Comparison of ENCODE assay signal across 1 cellular context in the genomic region with DNA sequence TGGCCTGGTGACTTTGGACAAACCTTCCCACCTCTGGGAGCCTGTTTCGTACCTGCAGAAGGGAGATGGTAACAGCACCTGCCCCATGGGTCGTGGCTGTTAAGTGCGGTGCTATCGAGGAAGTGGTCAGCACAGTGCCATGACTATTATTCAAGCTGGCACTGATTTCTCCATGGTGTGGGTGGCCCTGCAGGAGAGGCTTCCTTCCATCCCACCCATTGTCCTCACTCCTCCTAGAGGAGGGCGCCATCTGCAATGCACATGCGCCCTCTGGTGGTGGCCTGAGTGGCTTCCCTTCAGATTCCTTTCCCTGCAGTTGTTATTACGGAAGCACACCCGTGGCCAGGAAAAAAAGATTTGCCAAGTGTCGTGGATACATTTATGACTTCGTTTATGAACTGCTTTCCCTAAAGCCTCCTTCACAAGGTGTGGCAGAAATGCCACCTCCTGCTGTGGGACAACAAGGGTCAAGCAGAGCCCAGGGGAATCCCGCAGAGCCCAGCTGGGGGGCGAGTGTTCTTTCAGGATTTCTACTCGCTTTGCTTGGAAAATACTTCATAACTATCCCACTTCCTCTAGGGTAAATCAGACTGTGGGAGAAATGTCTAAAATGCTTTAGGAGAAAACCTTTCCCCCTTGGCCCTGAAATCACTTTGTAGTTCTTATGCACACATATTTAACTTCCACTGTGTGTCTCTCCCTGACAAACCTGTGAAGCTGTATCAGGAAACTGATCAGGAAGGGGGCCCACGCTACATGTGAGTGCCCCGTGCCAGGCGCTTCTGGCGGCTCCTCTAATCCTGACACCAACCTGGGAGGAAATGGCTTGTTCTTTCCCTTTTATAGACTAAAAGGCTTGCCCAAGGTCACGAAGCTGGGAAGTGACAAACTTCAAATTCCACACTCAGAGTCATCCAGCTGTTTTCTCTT.
TF ChIP-seq lines count a peak whose summit lies in the region.

No MANE protein-coding gene starts in this region.

TF ChIP-seq in neural cell, 6 proteins besides CTCF, POLR2A, EP300 and RAD21 (continued from another document):
- TF ChIP-seq, protein P1, sequence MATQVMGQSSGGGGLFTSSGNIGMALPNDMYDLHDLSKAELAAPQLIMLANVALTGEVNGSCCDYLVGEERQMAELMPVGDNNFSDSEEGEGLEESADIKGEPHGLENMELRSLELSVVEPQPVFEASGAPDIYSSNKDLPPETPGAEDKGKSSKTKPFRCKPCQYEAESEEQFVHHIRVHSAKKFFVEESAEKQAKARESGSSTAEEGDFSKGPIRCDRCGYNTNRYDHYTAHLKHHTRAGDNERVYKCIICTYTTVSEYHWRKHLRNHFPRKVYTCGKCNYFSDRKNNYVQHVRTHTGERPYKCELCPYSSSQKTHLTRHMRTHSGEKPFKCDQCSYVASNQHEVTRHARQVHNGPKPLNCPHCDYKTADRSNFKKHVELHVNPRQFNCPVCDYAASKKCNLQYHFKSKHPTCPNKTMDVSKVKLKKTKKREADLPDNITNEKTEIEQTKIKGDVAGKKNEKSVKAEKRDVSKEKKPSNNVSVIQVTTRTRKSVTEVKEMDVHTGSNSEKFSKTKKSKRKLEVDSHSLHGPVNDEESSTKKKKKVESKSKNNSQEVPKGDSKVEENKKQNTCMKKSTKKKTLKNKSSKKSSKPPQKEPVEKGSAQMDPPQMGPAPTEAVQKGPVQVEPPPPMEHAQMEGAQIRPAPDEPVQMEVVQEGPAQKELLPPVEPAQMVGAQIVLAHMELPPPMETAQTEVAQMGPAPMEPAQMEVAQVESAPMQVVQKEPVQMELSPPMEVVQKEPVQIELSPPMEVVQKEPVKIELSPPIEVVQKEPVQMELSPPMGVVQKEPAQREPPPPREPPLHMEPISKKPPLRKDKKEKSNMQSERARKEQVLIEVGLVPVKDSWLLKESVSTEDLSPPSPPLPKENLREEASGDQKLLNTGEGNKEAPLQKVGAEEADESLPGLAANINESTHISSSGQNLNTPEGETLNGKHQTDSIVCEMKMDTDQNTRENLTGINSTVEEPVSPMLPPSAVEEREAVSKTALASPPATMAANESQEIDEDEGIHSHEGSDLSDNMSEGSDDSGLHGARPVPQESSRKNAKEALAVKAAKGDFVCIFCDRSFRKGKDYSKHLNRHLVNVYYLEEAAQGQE (IDR thresholded peaks at IDR 0.05; ENCODE audit: borderline replicate concordance), result peak; percentile 12
- no peak for TF ChIP-seq POLR2AphosphoS5 (IDR thresholded peaks at IDR 0.05)
- no peak for TF ChIP-seq EZH2 (IDR thresholded peaks at IDR 0.05; ENCODE audit: borderline replicate concordance, insufficient read depth, low read length, poor library complexity, severe bottlenecking)
